Comparison of ENCODE assay signal across 25 cellular contexts in genomic region chr16:17518441-17518840, GRCh38. TPM values are rescaled to one million over a fixed set of nuclear protein-coding genes. Genes with fewer than 3 reads are reported as not detected.
DNase-seq lines count a peak whose midpoint lies in the region; ATAC-seq, FAIRE-seq and TF ChIP-seq lines count a peak whose summit lies in the region.
"Had no signal": no experiment of that assay in that cellular context is flagged by ENCODE, and none has a peak within 500 bp of the region (broad histone marks: within the 10 kb centered on the region; RNA-seq: fewer than 3 reads in every experiment).

No MANE protein-coding gene starts in this region.

- no peaks in the 10 kb centered on the region for H4K20me1 ChIP-seq in K562 (replicated peaks; ENCODE audit: control insufficient read depth, insufficient read depth, low read length)

- H3K4me1 ChIP-seq in K562 (replicated peaks in 1 of 2; ENCODE audit: control insufficient read depth in 2 of 2, insufficient read depth in 2 of 2, low read length in 2 of 2) (no peaks in the 10 kb centered on the region), right cardiac atrium (ENCODE audit: control insufficient read depth, insufficient read depth, low read length) (no peaks in the 10 kb centered on the region)
- H3K4me1 ChIP-seq: A549, heart left ventricle, psoas muscle, SJCRH30 had no signal

- no peaks in the 10 kb centered on the region for H3K9me3 ChIP-seq in K562 (replicated peaks; ENCODE audit: control insufficient read depth, insufficient read depth, low read depth, low read length)
- H3K9me3 ChIP-seq in right cardiac atrium (ENCODE audit: control insufficient read depth, low read length), result no peaks in the 10 kb centered on the region
- H3K9me3 ChIP-seq: A549, heart left ventricle, psoas muscle, SJCRH30 had no signal

- ATAC-seq in K562 (no peak), right cardiac atrium (no peak)
- no peak for ATAC-seq in stimulated activated naive CD8-positive, alpha-beta T cell treated with anti-CD3 and anti-CD28 coated beads, Interleukin-15, amount 100 ng/mL, for 72 hours
- ATAC-seq: A549, heart left ventricle, T-helper 17 cell had no signal

- no peaks in the 10 kb centered on the region for H3K9me3 Mint-ChIP-seq in stimulated activated naive CD8-positive, alpha-beta T cell treated with anti-CD3 and anti-CD28 coated beads, Interleukin-15, amount 100 ng/mL, for 72 hours
- H3K9me3 Mint-ChIP-seq: activated CD4-positive, alpha-beta T cell treated with anti-CD3 and anti-CD28 coated beads, Interleukin-2, amount 10 ng/mL, durations not matched to agents 24 days and 14 days had no signal

- FAIRE-seq in RCC 7860 (lab: Jason Lieb, UNC) (no peak), K562 (lab: Jason Lieb, UNC) (no peak)
- FAIRE-seq: A549, GM12892, H1 had no signal

- no peak overlapping the region for H2AFZ ChIP-seq in K562 (ENCODE audit: low read depth, low read length)

- peak; percentile 42 for DNase-seq in AG08396 (ENCODE audit: low spot score)
- DNase-seq in RCC 7860 (ENCODE audit: low spot score), result peak; percentile 7
- DNase-seq in K562 (ENCODE audit: extremely low read depth in 1 of 4, low spot score in 3 of 4), result no peak
- DNase-seq in hepatic stellate cell (ENCODE audit: low spot score), result peak; percentile 70
- DNase-seq in stimulated activated naive CD4-positive, alpha-beta T cell treated with Interleukin-2 at 50 U/mL for 16 hours (lab: John Stamatoyannopoulos, UW), result no peak
- DNase-seq in right cardiac atrium, result no peak
- no peak for DNase-seq in GM10248 (ENCODE audit: extremely low spot score)
- no peak for DNase-seq in stimulated activated naive CD8-positive, alpha-beta T cell treated with anti-CD3 and anti-CD28 coated beads, Interleukin-15, amount 100 ng/mL, for 72 hours
- DNase-seq: activated CD4-positive, alpha-beta T cell treated with anti-CD3 and anti-CD28 coated beads, Interleukin-2, amount 10 ng/mL, durations not matched to agents 24 days and 14 days; caudate nucleus; dorsolateral prefrontal cortex; erythroblast; heart left ventricle; KBM-7; MV-4-11; NCI-H2029; NCI-H226; psoas muscle; SJCRH30; stimulated activated CD4-positive, alpha-beta T cell treated with anti-CD3 and anti-CD28 coated beads, Interleukin-4, amount 100 ng/mL, for 24 hours; T-helper 17 cell had no signal

- no peak overlapping the region for H3K27ac ChIP-seq in K562 (ENCODE audit: extremely low read depth, low read depth, low read length)
- H3K27ac ChIP-seq in right cardiac atrium (ENCODE audit: low read length), result no peak overlapping the region
- H3K27ac ChIP-seq: A549, C4-2B, dorsolateral prefrontal cortex, heart left ventricle, psoas muscle, SJCRH30 had no signal

- intact Hi-C loops in K562 (cut with micrococcal nuclease) (no loop called here), right cardiac atrium (cut with DNase I) (no loop called here)

- CTCF ChIA-PET in K562 (lab: Yijun Ruan, JAX; ENCODE audit: low intra/inter-chr PET ratio), result no interaction called here
- CTCF ChIA-PET in GM10248 (lab: Yijun Ruan, JAX), result no interaction called here

- no peak overlapping the region for H3K27ac Mint-ChIP-seq in stimulated activated naive CD8-positive, alpha-beta T cell treated with anti-CD3 and anti-CD28 coated beads, Interleukin-15, amount 100 ng/mL, for 72 hours
- H3K27ac Mint-ChIP-seq: activated CD4-positive, alpha-beta T cell treated with anti-CD3 and anti-CD28 coated beads, Interleukin-2, amount 10 ng/mL, durations not matched to agents 24 days and 14 days had no signal

- BruUV-seq in K562 (replicated peaks; lab: Mats Ljungman, UMichigan), result no TSS peak

- H3K9ac ChIP-seq in K562 (ENCODE audit: insufficient read depth in 1 of 2, low read depth in 2 of 2, low read length in 2 of 2), result no peak overlapping the region

- no peaks in the 10 kb centered on the region for H3K9me1 ChIP-seq in K562 (ENCODE audit: control insufficient read depth, insufficient read depth, low read length)

- TF ChIP-seq POLR2A in K562 (conservative IDR thresholded peaks at IDR 0.05), result no peak

- peaks cover 14% of the 10 kb centered on the region for H3K27me3 Mint-ChIP-seq in stimulated activated naive CD8-positive, alpha-beta T cell treated with anti-CD3 and anti-CD28 coated beads, Interleukin-15, amount 100 ng/mL, for 72 hours

- POLR2A ChIA-PET in K562 (lab: Yijun Ruan, JAX) (no interaction called here), GM10248 (lab: Yijun Ruan, JAX) (no interaction called here)

- no peaks in the 10 kb centered on the region for H3K4me1 Mint-ChIP-seq in stimulated activated naive CD8-positive, alpha-beta T cell treated with anti-CD3 and anti-CD28 coated beads, Interleukin-15, amount 100 ng/mL, for 72 hours
- H3K4me1 Mint-ChIP-seq: activated CD4-positive, alpha-beta T cell treated with anti-CD3 and anti-CD28 coated beads, Interleukin-2, amount 10 ng/mL, durations not matched to agents 24 days and 14 days had no signal

- no peak overlapping the region for H3K4me3 Mint-ChIP-seq in stimulated activated naive CD8-positive, alpha-beta T cell treated with anti-CD3 and anti-CD28 coated beads, Interleukin-15, amount 100 ng/mL, for 72 hours
- H3K4me3 Mint-ChIP-seq: activated CD4-positive, alpha-beta T cell treated with anti-CD3 and anti-CD28 coated beads, Interleukin-2, amount 10 ng/mL, durations not matched to agents 24 days and 14 days; T-helper 17 cell had no signal

- no peak overlapping the region for H3K4me2 ChIP-seq in K562 (ENCODE audit: insufficient read depth, low read length)
- H3K4me2 ChIP-seq: A549 had no signal

- no peak for TF ChIP-seq EP300 in K562 (IDR thresholded peaks at IDR 0.05; ENCODE audit: low read length)

- WGBS in K562 (ENCODE audit: insufficient coverage, low coverage, missing lambda C conversion rate), result 2% methylated on average over 3 of the region's 3 CpGs
- 81% methylated on average over 3 of the region's 3 CpGs for WGBS in right cardiac atrium

- peaks cover 4 to 9% of the 10 kb centered on the region in 2 experiments; a peak in 2 of 5 replicates for H3K27me3 ChIP-seq in K562 (ENCODE audit: control insufficient read depth in 2 of 2, insufficient read depth in 2 of 2, low read length in 2 of 2)
- H3K27me3 ChIP-seq in right cardiac atrium (ENCODE audit: control insufficient read depth, insufficient read depth), result no peaks in the 10 kb centered on the region
- H3K27me3 ChIP-seq: SJCRH30 had no signal

- no peak for TF ChIP-seq CTCF in K562 (IDR thresholded peaks at IDR 0.05 in 2 of 3, conservative IDR thresholded peaks at IDR 0.05 in 1 of 3; ENCODE audit: insufficient read depth in 2 of 3, low read depth in 1 of 3, low read length in 3 of 3)
- TF ChIP-seq CTCF in GM10248 (IDR thresholded peaks at IDR 0.05; ENCODE audit: control extremely low read depth, extremely low read depth, low read depth, missing control alignments), result no peak

- H3K79me2 ChIP-seq in K562 (ENCODE audit: control insufficient read depth, insufficient read depth, low read length), result no peaks in the 10 kb centered on the region

- no peak for TF ChIP-seq RAD21 in K562 (CRISPR knock-in tag; conservative IDR thresholded peaks at IDR 0.05 in 1 of 2, IDR thresholded peaks at IDR 0.05 in 1 of 2)

- H3K4me3 ChIP-seq in K562, result no peak overlapping the region
- no peak overlapping the region for H3K4me3 ChIP-seq in right cardiac atrium (ENCODE audit: low read length)
- H3K4me3 ChIP-seq: A549, dorsolateral prefrontal cortex, heart left ventricle, psoas muscle, SJCRH30 had no signal

- H3K36me3 ChIP-seq in K562 (ENCODE audit: control insufficient read depth, insufficient read depth, low read length), result no peaks in the 10 kb centered on the region
- H3K36me3 ChIP-seq: heart left ventricle, SJCRH30 had no signal

- in situ Hi-C loops in K562 (cut with MboI), result no loop called here

TF ChIP-seq in K562, 482 proteins besides CTCF, POLR2A, EP300 and RAD21:
- no peak for TF ChIP-seq TCF7 (IDR thresholded peaks at IDR 0.05; ENCODE audit: borderline replicate concordance)
- TF ChIP-seq FOSL1 (tag; conservative IDR thresholded peaks at IDR 0.05), result peak; percentile 61

RNA-seq across cellular contexts. Expression of gene XYLT1, which starts 47.7 kb away (rescaled TPM):
- 0.02 TPM in 1 of 2 replicates, not detected in the other for total RNA-seq in K562 (2011; cell fraction: chromatin; rRNA removed; ENCODE audit: low replicate concordance)
- not detected in 2 replicates for total RNA-seq in K562 (2011; cell fraction: nucleolus; rRNA removed)
- under 0.01 TPM in 1 of 2 replicates, not detected in the other for total RNA-seq in K562 (2011; cell fraction: nucleoplasm; rRNA removed)
- total RNA-seq in K562 (2014; rRNA removed) (not detected in 2 replicates), K562 (2014; rRNA removed; fragmentation: Illumina TruSeq; extraction: Trizol) (not detected in 2 replicates), K562 (2015; rRNA removed; fragmentation: Illumina TruSeq; extraction: Trizol) (not detected in 2 replicates), K562 (2021) (0.04 and 0.09 TPM in 2 replicates), right cardiac atrium (10 to 100 TPM in 3 of 4 donors, 1 to 10 TPM in 1; 8.5 to 37.8 (median 12.6) TPM)
- polyA plus RNA-seq in K562 (2011; rRNA removed) (not detected in 2 replicates), K562 (2014; fragmentation: Illumina TruSeq; extraction: Trizol) (not detected in 2 replicates), K562 (2014; fragmentation: Nextera tagmentation; extraction: Ambion mirVana) (under 1 TPM; 0.03 to 0.08 TPM), K562 (2014; rRNA removed) (0.03 TPM in 1 of 2 replicates, not detected in the other), right cardiac atrium (2.5 TPM)
- polyA plus RNA-seq in K562 (2011; cell fraction: cytosol; rRNA removed), result not detected in 2 replicates
- polyA plus RNA-seq in K562 (2011; cell fraction: nucleus; rRNA removed), result not detected in 2 replicates
- 0.12 and 0.21 TPM in 2 replicates for polyA plus RNA-seq in K562 (2012)
- polyA minus RNA-seq in K562 (2011; rRNA and poly(A)+ RNA removed), result not detected in 2 replicates
- not detected in 2 replicates for polyA minus RNA-seq in K562 (2011; cell fraction: cytosol; rRNA and poly(A)+ RNA removed)
- not detected in 2 replicates for polyA minus RNA-seq in K562 (2011; cell fraction: nucleus; rRNA and poly(A)+ RNA removed)

Comparison
In these comparisons a context has a peak if more than half of its experiments do, and no peak if none do; other contexts are left out.
1. DNase-seq: peak in AG08396 (single experiment), RCC 7860 (single experiment) and hepatic stellate cell (single experiment); none in K562 (0 of 4), stimulated activated naive CD4-positive, alpha-beta T cell treated with Interleukin-2 at 50 U/mL for 16 hours (single experiment), right cardiac atrium (0 of 3), GM10248 (single experiment) and stimulated activated naive CD8-positive, alpha-beta T cell treated with anti-CD3 and anti-CD28 coated beads, Interleukin-15, amount 100 ng/mL, for 72 hours (0 of 2).
2. RNA of gene XYLT1, which starts 47.7 kb away (total RNA-seq): 8.5 to 37.8 TPM in right cardiac atrium; under 0.01 to 0.09 TPM in K562; every median in the first group is over 4 times any median in the second.